Comparison of ENCODE assay signal across 20 cellular contexts in the genomic region with DNA sequence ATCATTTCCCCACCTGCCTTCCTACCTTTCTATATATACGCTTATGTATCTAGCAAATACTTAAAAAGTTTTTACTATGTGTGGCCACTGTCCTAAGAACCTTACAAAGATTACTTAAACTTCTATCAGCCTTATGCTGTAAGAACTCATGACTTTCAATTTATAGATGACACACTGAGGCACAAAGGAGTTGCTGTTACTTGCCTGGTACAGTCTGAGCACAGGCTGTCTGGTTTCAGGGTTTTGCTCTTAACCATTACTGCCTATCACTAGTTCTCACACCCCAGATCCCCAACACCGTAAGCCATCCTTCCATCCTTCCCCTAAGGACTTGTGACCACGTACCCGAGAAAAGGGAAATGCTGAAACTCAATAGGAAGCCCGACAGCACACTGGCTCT.
"Had no signal": no experiment of that assay in that cellular context is flagged by ENCODE, and none has a peak within 500 bp of the region (broad histone marks: within the 10 kb centered on the region; RNA-seq: fewer than 3 reads in every experiment).

No MANE protein-coding gene starts in this region.

- H3K79me2 ChIP-seq: parathyroid adenoma had no signal

- H3K9me3 ChIP-seq: left lung, transverse colon had no signal

- H3K4me3 Mint-ChIP-seq: activated B cell treated with CpG ODN at 0.5 μM for 24 hours; activated CD4-positive, alpha-beta T cell treated with anti-CD3 and anti-CD28 coated beads, Interleukin-2, amount 10 ng/mL, durations not matched to agents 7 days and 5 days; brain; endodermal cell; mesothelial cell of epicardium; stimulated activated effector memory CD8-positive, alpha-beta T cell treated with anti-CD3 and anti-CD28 coated beads, Interleukin-12 subunit alpha, Interleukin-12 subunit beta, amount 100 ng/mL, for 72 hours; T-helper 17 cell had no signal

- H3K27me3 ChIP-seq: left lung, transverse colon had no signal

- ATAC-seq: esophagus mucosa; left lung; stimulated activated effector memory CD8-positive, alpha-beta T cell treated with anti-CD3 and anti-CD28 coated beads, Interleukin-12 subunit alpha, Interleukin-12 subunit beta, amount 100 ng/mL, for 72 hours; T-helper 17 cell had no signal

- H3K4me2 ChIP-seq: smooth muscle cell had no signal

- H3K27ac ChIP-seq: left lung, parathyroid adenoma, SK-N-MC, transverse colon had no signal

- H2AFZ ChIP-seq: parathyroid adenoma had no signal

- H3K9me3 Mint-ChIP-seq: activated B cell treated with CpG ODN at 0.5 μM for 24 hours; activated CD4-positive, alpha-beta T cell treated with anti-CD3 and anti-CD28 coated beads, Interleukin-2, amount 10 ng/mL, durations not matched to agents 7 days and 5 days; activated T-helper 2 cell treated with anti-CD3 and anti-CD28 coated beads, Interferon-gamma antibody, Interleukin-2, Interleukin-4, amounts not matched to agents 10 μg/mL and 5 μg/mL and 100 μg/mL, durations not matched to agents 14 hours and 24 hours and 36 hours; brain; endodermal cell; stimulated activated effector memory CD8-positive, alpha-beta T cell treated with anti-CD3 and anti-CD28 coated beads, Interleukin-12 subunit alpha, Interleukin-12 subunit beta, amount 100 ng/mL, for 72 hours had no signal

- H3K27ac Mint-ChIP-seq: activated B cell treated with CpG ODN at 0.5 μM for 24 hours; activated CD4-positive, alpha-beta T cell treated with anti-CD3 and anti-CD28 coated beads, Interleukin-2, amount 10 ng/mL, durations not matched to agents 7 days and 5 days; endodermal cell; mesothelial cell of epicardium; stimulated activated effector memory CD8-positive, alpha-beta T cell treated with anti-CD3 and anti-CD28 coated beads, Interleukin-12 subunit alpha, Interleukin-12 subunit beta, amount 100 ng/mL, for 72 hours; T-helper 17 cell had no signal

- DNase-seq: activated B cell treated with CpG ODN at 0.5 μM for 24 hours; activated CD4-positive, alpha-beta T cell treated with anti-CD3 and anti-CD28 coated beads, Interleukin-2, amount 10 ng/mL, durations not matched to agents 7 days and 5 days; activated naive CD4-positive, alpha-beta T cell treated with anti-CD3 and anti-CD28 coated beads, Interleukin-2, amount 50 U/mL, for 16 hours; activated T-cell treated with anti-CD3 and anti-CD28 coated beads for 4 hours; amygdala; cerebellar nuclear complex; dermis blood vessel endothelial cell; endodermal cell; head of caudate nucleus; left lung; T-helper 17 cell; transverse colon had no signal

- H3K4me3 ChIP-seq: left lung, SK-N-MC, smooth muscle cell, transverse colon had no signal

- H3K36me3 ChIP-seq: left lung, transverse colon had no signal

- H3K4me1 ChIP-seq: parathyroid adenoma had no signal

- H3K9ac ChIP-seq: parathyroid adenoma had no signal

- H3K27me3 Mint-ChIP-seq: activated B cell treated with CpG ODN at 0.5 μM for 24 hours; activated CD4-positive, alpha-beta T cell treated with anti-CD3 and anti-CD28 coated beads, Interleukin-2, amount 10 ng/mL, durations not matched to agents 7 days and 5 days; brain; T-helper 17 cell had no signal
